Comparison of ENCODE assay signal across 1 cellular context in the genomic region with DNA sequence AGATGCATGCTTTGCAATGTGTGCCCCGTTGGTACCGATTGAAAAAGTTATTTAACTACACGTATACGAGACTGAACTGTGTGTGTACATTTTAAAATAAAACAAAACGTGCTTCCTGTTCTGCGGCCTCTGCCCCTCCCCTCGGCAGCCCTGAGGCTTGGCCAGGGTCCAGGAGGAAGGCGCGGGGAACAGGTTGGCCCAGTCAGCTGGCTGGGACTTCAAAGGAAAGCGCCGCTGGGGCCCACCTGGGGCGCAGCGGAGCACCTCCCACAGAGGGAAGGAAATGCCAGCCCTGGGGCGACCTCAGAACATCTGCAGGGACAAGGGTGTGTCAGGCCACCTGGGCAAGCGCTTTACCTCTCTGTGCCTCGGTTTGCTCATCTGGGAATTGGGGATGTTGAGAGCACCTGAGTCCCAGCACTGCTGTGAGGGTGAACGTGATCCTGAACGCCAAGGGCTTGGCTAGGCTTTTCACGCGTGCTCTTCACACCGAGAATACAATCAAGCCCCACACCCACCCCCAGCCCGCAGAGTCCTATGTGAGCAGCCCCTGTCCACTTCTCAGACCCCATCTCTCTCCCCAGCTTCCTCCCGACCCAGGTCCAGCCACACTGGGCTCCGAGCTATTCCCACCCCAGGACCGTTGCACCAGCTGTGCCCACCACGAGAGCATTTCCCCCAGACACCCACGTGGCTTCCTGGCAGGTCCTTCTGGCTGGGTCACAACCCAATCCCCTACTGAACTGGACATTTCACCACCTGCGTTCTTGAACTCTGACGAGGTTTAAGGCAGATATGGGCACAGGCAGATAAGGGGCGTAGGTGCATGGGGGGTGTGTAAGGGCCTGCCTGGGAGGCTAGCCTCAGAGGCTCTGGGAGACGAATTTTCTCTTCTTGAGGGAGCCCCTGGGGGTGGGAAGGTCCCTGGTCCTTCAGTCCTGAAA.
A peak's percentile ranks its signal among the peaks of the same experiment; 100 is the strongest.
TF ChIP-seq lines count a peak whose summit lies in the region.

No MANE protein-coding gene starts in this region.

TF ChIP-seq in HepG2, 621 proteins besides CTCF, POLR2A, EP300 and RAD21 (continued from another document and continues in another):
- TF ChIP-seq, protein P1, sequence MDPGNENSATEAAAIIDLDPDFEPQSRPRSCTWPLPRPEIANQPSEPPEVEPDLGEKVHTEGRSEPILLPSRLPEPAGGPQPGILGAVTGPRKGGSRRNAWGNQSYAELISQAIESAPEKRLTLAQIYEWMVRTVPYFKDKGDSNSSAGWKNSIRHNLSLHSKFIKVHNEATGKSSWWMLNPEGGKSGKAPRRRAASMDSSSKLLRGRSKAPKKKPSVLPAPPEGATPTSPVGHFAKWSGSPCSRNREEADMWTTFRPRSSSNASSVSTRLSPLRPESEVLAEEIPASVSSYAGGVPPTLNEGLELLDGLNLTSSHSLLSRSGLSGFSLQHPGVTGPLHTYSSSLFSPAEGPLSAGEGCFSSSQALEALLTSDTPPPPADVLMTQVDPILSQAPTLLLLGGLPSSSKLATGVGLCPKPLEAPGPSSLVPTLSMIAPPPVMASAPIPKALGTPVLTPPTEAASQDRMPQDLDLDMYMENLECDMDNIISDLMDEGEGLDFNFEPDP (CRISPR knock-in tag; conservative IDR thresholded peaks at IDR 0.05): no peak
- TF ChIP-seq ZNF12 (CRISPR knock-in tag; IDR thresholded peaks at IDR 0.05) (no peak), NR2F1 (CRISPR knock-in tag; IDR thresholded peaks at IDR 0.05) (no peak), ZNF33A (CRISPR knock-in tag; IDR thresholded peaks at IDR 0.05; ENCODE audit: borderline replicate concordance) (no peak), ZNF652 (CRISPR knock-in tag; IDR thresholded peaks at IDR 0.05; ENCODE audit: borderline replicate concordance, low read depth) (no peak), ZNF367 (CRISPR knock-in tag; IDR thresholded peaks at IDR 0.05; ENCODE audit: borderline replicate concordance) (no peak), ZBTB42 (CRISPR knock-in tag; IDR thresholded peaks at IDR 0.05) (0 out of 2 replicates have a peak, but pooled peaks have one; percentile 57), NFKB2 (CRISPR knock-in tag; IDR thresholded peaks at IDR 0.05; ENCODE audit: borderline replicate concordance) (peak; percentile 37; the same call in 1 of the 2 replicates), RELA (CRISPR knock-in tag; IDR thresholded peaks at IDR 0.05) (no peak), ZNF343 (CRISPR knock-in tag; IDR thresholded peaks at IDR 0.05) (no peak), TARDBP (CRISPR knock-in tag; IDR thresholded peaks at IDR 0.05) (peak; percentile 58; the same call in 1 of the 2 replicates), ATAD3A (CRISPR knock-in tag; IDR thresholded peaks at IDR 0.05) (no peak), ZNF460 (CRISPR knock-in tag; IDR thresholded peaks at IDR 0.05; ENCODE audit: borderline replicate concordance) (no peak), FOXK1 (CRISPR knock-in tag; IDR thresholded peaks at IDR 0.05; ENCODE audit: borderline replicate concordance, low read depth) (peak; percentile 57; the same call in 1 of the 2 replicates), DMAP1 (CRISPR knock-in tag; IDR thresholded peaks at IDR 0.05) (no peak), SMAD3 (CRISPR knock-in tag; IDR thresholded peaks at IDR 0.05) (no peak), HMG20A (CRISPR knock-in tag; IDR thresholded peaks at IDR 0.05; ENCODE audit: borderline replicate concordance) (peak; percentile 69; the same call in 1 of the 2 replicates), MED8 (CRISPR knock-in tag; IDR thresholded peaks at IDR 0.05; ENCODE audit: insufficient replicate concordance) (peak; percentile 18), ZNF121 (CRISPR knock-in tag; IDR thresholded peaks at IDR 0.05) (peak; percentile 74; the same call in 1 of the 2 replicates), ZNF788 (CRISPR knock-in tag; IDR thresholded peaks at IDR 0.05; ENCODE audit: borderline replicate concordance) (peak; percentile 80; the same call in 1 of the 2 replicates), POGZ (CRISPR knock-in tag; IDR thresholded peaks at IDR 0.05) (peak; percentile 56), HOXA3 (CRISPR knock-in tag; IDR thresholded peaks at IDR 0.05) (peak; percentile 66), ZNF850 (CRISPR knock-in tag; conservative IDR thresholded peaks at IDR 0.05) (no peak), ZNF776 (CRISPR knock-in tag; IDR thresholded peaks at IDR 0.05) (0 out of 2 replicates have a peak, but pooled peaks have one; percentile 39), GATA4 (IDR thresholded peaks at IDR 0.05; ENCODE audit: borderline replicate concordance, low read depth) (no peak)
- TF ChIP-seq, protein P2, sequence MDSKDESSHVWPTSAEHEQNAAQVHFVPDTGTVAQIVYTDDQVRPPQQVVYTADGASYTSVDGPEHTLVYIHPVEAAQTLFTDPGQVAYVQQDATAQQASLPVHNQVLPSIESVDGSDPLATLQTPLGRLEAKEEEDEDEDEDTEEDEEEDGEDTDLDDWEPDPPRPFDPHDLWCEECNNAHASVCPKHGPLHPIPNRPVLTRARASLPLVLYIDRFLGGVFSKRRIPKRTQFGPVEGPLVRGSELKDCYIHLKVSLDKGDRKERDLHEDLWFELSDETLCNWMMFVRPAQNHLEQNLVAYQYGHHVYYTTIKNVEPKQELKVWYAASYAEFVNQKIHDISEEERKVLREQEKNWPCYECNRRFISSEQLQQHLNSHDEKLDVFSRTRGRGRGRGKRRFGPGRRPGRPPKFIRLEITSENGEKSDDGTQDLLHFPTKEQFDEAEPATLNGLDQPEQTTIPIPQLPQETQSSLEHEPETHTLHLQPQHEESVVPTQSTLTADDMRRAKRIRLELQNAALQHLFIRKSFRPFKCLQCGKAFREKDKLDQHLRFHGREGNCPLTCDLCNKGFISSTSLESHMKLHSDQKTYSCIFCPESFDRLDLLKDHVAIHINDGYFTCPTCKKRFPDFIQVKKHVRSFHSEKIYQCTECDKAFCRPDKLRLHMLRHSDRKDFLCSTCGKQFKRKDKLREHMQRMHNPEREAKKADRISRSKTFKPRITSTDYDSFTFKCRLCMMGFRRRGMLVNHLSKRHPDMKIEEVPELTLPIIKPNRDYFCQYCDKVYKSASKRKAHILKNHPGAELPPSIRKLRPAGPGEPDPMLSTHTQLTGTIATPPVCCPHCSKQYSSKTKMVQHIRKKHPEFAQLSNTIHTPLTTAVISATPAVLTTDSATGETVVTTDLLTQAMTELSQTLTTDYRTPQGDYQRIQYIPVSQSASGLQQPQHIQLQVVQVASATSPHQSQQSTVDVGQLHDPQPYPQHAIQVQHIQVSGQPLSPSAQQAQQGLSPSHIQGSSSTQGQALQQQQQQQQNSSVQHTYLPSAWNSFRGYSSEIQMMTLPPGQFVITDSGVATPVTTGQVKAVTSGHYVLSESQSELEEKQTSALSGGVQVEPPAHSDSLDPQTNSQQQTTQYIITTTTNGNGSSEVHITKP (CRISPR knock-in tag; IDR thresholded peaks at IDR 0.05; ENCODE audit: low read depth): 0 out of 2 replicates have a peak, but pooled peaks have one; percentile 36
- TF ChIP-seq, protein P3, sequence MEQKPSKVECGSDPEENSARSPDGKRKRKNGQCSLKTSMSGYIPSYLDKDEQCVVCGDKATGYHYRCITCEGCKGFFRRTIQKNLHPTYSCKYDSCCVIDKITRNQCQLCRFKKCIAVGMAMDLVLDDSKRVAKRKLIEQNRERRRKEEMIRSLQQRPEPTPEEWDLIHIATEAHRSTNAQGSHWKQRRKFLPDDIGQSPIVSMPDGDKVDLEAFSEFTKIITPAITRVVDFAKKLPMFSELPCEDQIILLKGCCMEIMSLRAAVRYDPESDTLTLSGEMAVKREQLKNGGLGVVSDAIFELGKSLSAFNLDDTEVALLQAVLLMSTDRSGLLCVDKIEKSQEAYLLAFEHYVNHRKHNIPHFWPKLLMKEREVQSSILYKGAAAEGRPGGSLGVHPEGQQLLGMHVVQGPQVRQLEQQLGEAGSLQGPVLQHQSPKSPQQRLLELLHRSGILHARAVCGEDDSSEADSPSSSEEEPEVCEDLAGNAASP (CRISPR knock-in tag; IDR thresholded peaks at IDR 0.05; ENCODE audit: borderline replicate concordance): peak; percentile 87
- TF ChIP-seq, protein P4, sequence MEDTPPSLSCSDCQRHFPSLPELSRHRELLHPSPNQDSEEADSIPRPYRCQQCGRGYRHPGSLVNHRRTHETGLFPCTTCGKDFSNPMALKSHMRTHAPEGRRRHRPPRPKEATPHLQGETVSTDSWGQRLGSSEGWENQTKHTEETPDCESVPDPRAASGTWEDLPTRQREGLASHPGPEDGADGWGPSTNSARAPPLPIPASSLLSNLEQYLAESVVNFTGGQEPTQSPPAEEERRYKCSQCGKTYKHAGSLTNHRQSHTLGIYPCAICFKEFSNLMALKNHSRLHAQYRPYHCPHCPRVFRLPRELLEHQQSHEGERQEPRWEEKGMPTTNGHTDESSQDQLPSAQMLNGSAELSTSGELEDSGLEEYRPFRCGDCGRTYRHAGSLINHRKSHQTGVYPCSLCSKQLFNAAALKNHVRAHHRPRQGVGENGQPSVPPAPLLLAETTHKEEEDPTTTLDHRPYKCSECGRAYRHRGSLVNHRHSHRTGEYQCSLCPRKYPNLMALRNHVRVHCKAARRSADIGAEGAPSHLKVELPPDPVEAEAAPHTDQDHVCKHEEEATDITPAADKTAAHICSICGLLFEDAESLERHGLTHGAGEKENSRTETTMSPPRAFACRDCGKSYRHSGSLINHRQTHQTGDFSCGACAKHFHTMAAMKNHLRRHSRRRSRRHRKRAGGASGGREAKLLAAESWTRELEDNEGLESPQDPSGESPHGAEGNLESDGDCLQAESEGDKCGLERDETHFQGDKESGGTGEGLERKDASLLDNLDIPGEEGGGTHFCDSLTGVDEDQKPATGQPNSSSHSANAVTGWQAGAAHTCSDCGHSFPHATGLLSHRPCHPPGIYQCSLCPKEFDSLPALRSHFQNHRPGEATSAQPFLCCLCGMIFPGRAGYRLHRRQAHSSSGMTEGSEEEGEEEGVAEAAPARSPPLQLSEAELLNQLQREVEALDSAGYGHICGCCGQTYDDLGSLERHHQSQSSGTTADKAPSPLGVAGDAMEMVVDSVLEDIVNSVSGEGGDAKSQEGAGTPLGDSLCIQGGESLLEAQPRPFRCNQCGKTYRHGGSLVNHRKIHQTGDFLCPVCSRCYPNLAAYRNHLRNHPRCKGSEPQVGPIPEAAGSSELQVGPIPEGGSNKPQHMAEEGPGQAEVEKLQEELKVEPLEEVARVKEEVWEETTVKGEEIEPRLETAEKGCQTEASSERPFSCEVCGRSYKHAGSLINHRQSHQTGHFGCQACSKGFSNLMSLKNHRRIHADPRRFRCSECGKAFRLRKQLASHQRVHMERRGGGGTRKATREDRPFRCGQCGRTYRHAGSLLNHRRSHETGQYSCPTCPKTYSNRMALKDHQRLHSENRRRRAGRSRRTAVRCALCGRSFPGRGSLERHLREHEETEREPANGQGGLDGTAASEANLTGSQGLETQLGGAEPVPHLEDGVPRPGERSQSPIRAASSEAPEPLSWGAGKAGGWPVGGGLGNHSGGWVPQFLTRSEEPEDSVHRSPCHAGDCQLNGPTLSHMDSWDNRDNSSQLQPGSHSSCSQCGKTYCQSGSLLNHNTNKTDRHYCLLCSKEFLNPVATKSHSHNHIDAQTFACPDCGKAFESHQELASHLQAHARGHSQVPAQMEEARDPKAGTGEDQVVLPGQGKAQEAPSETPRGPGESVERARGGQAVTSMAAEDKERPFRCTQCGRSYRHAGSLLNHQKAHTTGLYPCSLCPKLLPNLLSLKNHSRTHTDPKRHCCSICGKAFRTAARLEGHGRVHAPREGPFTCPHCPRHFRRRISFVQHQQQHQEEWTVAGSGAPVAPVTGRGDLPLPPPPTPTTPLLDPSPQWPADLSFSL (CRISPR knock-in tag; IDR thresholded peaks at IDR 0.05): 0 out of 2 replicates have a peak, but pooled peaks have one; percentile 24
- TF ChIP-seq, protein P5, sequence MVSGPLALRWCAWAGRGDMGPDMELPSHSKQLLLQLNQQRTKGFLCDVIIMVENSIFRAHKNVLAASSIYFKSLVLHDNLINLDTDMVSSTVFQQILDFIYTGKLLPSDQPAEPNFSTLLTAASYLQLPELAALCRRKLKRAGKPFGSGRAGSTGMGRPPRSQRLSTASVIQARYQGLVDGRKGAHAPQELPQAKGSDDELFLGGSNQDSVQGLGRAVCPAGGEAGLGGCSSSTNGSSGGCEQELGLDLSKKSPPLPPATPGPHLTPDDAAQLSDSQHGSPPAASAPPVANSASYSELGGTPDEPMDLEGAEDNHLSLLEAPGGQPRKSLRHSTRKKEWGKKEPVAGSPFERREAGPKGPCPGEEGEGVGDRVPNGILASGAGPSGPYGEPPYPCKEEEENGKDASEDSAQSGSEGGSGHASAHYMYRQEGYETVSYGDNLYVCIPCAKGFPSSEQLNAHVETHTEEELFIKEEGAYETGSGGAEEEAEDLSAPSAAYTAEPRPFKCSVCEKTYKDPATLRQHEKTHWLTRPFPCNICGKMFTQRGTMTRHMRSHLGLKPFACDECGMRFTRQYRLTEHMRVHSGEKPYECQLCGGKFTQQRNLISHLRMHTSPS (CRISPR knock-in tag; IDR thresholded peaks at IDR 0.05; ENCODE audit: low read depth): peak; percentile 74
- TF ChIP-seq, protein P6, sequence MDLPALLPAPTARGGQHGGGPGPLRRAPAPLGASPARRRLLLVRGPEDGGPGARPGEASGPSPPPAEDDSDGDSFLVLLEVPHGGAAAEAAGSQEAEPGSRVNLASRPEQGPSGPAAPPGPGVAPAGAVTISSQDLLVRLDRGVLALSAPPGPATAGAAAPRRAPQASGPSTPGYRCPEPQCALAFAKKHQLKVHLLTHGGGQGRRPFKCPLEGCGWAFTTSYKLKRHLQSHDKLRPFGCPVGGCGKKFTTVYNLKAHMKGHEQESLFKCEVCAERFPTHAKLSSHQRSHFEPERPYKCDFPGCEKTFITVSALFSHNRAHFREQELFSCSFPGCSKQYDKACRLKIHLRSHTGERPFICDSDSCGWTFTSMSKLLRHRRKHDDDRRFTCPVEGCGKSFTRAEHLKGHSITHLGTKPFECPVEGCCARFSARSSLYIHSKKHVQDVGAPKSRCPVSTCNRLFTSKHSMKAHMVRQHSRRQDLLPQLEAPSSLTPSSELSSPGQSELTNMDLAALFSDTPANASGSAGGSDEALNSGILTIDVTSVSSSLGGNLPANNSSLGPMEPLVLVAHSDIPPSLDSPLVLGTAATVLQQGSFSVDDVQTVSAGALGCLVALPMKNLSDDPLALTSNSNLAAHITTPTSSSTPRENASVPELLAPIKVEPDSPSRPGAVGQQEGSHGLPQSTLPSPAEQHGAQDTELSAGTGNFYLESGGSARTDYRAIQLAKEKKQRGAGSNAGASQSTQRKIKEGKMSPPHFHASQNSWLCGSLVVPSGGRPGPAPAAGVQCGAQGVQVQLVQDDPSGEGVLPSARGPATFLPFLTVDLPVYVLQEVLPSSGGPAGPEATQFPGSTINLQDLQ (CRISPR knock-in tag; IDR thresholded peaks at IDR 0.05): peak; percentile 97
